8 cellular contexts compared by ENCODE assay signal in genomic region chr11:45339754-45340519, GRCh38. TPM values are rescaled to one million over a fixed set of nuclear protein-coding genes. Genes with fewer than 3 reads are reported as not detected.
DNase-seq lines count a peak whose midpoint lies in the region; ATAC-seq and TF ChIP-seq lines count a peak whose summit lies in the region.

No MANE protein-coding gene starts in this region.

- peaks cover 33% of the 10 kb centered on the region for H3K27me3 Mint-ChIP-seq in activated CD8-positive, alpha-beta memory T cell treated with anti-CD3 and anti-CD28 coated beads, Interleukin-2, amount 10 ng/mL, durations not matched to agents 7 days and 5 days
- H3K27me3 Mint-ChIP-seq in endodermal cell (ENCODE audit: insufficient read depth), result no peaks in the 10 kb centered on the region

- H3K4me3 ChIP-seq in endodermal cell (ENCODE audit: low read length), result no peak overlapping the region

- H3K4me1 ChIP-seq in endodermal cell (ENCODE audit: control insufficient read depth, insufficient read depth, low read length), result no peaks in the 10 kb centered on the region

- H3K27ac ChIP-seq in endodermal cell (ENCODE audit: low read depth, low read length), result no peak overlapping the region

- no peaks in the 10 kb centered on the region for H3K9me3 Mint-ChIP-seq in activated CD8-positive, alpha-beta memory T cell treated with anti-CD3 and anti-CD28 coated beads, Interleukin-2, amount 10 ng/mL, durations not matched to agents 7 days and 5 days (ENCODE audit: low read depth)
- H3K9me3 Mint-ChIP-seq in endodermal cell, result no peaks in the 10 kb centered on the region

- H3K27me3 ChIP-seq in endodermal cell (ENCODE audit: control insufficient read depth, insufficient read depth, low read length, poor library complexity, severe bottlenecking), result no peaks in the 10 kb centered on the region

- H3K36me3 ChIP-seq in endodermal cell (ENCODE audit: control insufficient read depth, insufficient read depth, low read length), result no peaks in the 10 kb centered on the region

- CTCF ChIA-PET in activated CD8-positive, alpha-beta memory T cell treated with anti-CD3 and anti-CD28 coated beads, Interleukin-2, amount 10 ng/mL, durations not matched to agents 7 days and 5 days (lab: Charles Lee), result interaction anchor here (0.6 to 3.7 kb wide), 13 partner anchors 10 to 432 kb away, joined by 3 to 25 read pairs (median 3); partner anchors contain the start of gene TP53I11

- no peak overlapping the region for H3K27ac Mint-ChIP-seq in activated CD8-positive, alpha-beta memory T cell treated with anti-CD3 and anti-CD28 coated beads, Interleukin-2, amount 10 ng/mL, durations not matched to agents 7 days and 5 days
- no peak overlapping the region for H3K27ac Mint-ChIP-seq in endodermal cell

- 26 to 33% methylated on average over 18 to 26 of the region's 26 CpGs for WGBS in endodermal cell (ENCODE audit: insufficient coverage in 1 of 2, insufficient read length in 1 of 2), 2 experiments

- peaks cover 8% of the 10 kb centered on the region for H3K4me1 Mint-ChIP-seq in activated CD8-positive, alpha-beta memory T cell treated with anti-CD3 and anti-CD28 coated beads, Interleukin-2, amount 10 ng/mL, durations not matched to agents 7 days and 5 days
- peaks cover 7% of the 10 kb centered on the region for H3K4me1 Mint-ChIP-seq in endodermal cell

- no peak overlapping the region for H3K9ac ChIP-seq in endodermal cell (ENCODE audit: extremely low read depth, low read length, poor library complexity, severe bottlenecking)

- H3K4me3 Mint-ChIP-seq in activated CD8-positive, alpha-beta memory T cell treated with anti-CD3 and anti-CD28 coated beads, Interleukin-2, amount 10 ng/mL, durations not matched to agents 7 days and 5 days, result peak overlapping the region; percentile 51
- H3K4me3 Mint-ChIP-seq in endodermal cell, result no peak overlapping the region

- TF ChIP-seq CTCF in endodermal cell (conservative IDR thresholded peaks at IDR 0.05), result peak; percentile 95

- no peaks in the 10 kb centered on the region for H3K9me3 ChIP-seq in endodermal cell (ENCODE audit: control insufficient read depth, low read length)

- DNase-seq in D341Med (ENCODE audit: low spot score), result peak; percentile 93
- DNase-seq in HT-29 (ENCODE audit: low spot score), result peak; percentile 92
- peak; percentile 97 for DNase-seq in NOMO-1 treated with dmso at 0.1 percent for 144 hours (lab: John Stamatoyannopoulos, UW; ENCODE audit: unreplicated experiment)
- peak; percentile 94 for DNase-seq in activated CD8-positive, alpha-beta memory T cell treated with anti-CD3 and anti-CD28 coated beads, Interleukin-2, amount 10 ng/mL, durations not matched to agents 7 days and 5 days
- DNase-seq in endodermal cell, result peak; percentile 99
- peak; percentile 83 for DNase-seq in midbrain (lab: John Stamatoyannopoulos, UW)
- DNase-seq in stimulated activated CD8-positive, alpha-beta memory T cell treated with anti-CD3 and anti-CD28 coated beads, Interleukin-2, amount 100 ng/mL, for 1 hour (ENCODE audit: low read depth in 2 of 2), result peak; percentile 82

- ATAC-seq in GM21390 (IDR thresholded peaks at IDR 0.05; ENCODE audit: unreplicated experiment), result peak; percentile 96
- ATAC-seq in activated CD8-positive, alpha-beta memory T cell treated with anti-CD3 and anti-CD28 coated beads, Interleukin-2, amount 10 ng/mL, durations not matched to agents 7 days and 5 days, result peak; percentile 100

- no peaks in the 10 kb centered on the region for H3K36me3 Mint-ChIP-seq in activated CD8-positive, alpha-beta memory T cell treated with anti-CD3 and anti-CD28 coated beads, Interleukin-2, amount 10 ng/mL, durations not matched to agents 7 days and 5 days
- H3K36me3 Mint-ChIP-seq in endodermal cell (ENCODE audit: low read depth), result no peaks in the 10 kb centered on the region

RNA-seq across cellular contexts. Expression of gene SYT13, which starts 53.8 kb away (rescaled TPM):
- 10.1 and 17.6 TPM in 2 replicates for total RNA-seq in HT-29 (2014; rRNA removed; shearing (Covaris generic))
- not detected for total RNA-seq in activated CD8-positive, alpha-beta memory T cell treated with anti-CD3 and anti-CD28 coated beads, Interleukin-2, amount 10 ng/mL, durations not matched to agents 7 days and 5 days
- 1 to 10 TPM; 3.2 to 9.3 TPM for total RNA-seq in endodermal cell
- polyA plus RNA-seq in endodermal cell (2013, experiment 1 of 2), result 4.2 TPM
- polyA plus RNA-seq in endodermal cell (2013, experiment 2 of 2), result 3.4 TPM

Comparison
In these comparisons a context has a peak if more than half of its experiments do, and no peak if none do; other contexts are left out.
1. RNA of gene SYT13, which starts 53.8 kb away (total RNA-seq): 10.1 to 17.6 TPM in HT-29 and 3.2 to 9.3 TPM in endodermal cell; not detected in activated CD8-positive, alpha-beta memory T cell treated with anti-CD3 and anti-CD28 coated beads, Interleukin-2, amount 10 ng/mL, durations not matched to agents 7 days and 5 days; every median in the first group is over 4 times any median in the second.
2. Peak in every context shown above with its lines, with median percentiles within 50 percentile points of each other: DNase-seq.